In genomic region chr22:41052661-41053490, GRCh38 we compare ENCODE assay signal across 1 cellular context.
TF ChIP-seq lines count a peak whose summit lies in the region.

No MANE protein-coding gene starts in this region.

TF ChIP-seq in A549, 52 proteins besides CTCF, POLR2A, EP300 and RAD21 (continued from another document):
- TF ChIP-seq PBX3 (IDR thresholded peaks at IDR 0.05): no peak
